ENCODE assay signal across 30 cellular contexts in the genomic region with DNA sequence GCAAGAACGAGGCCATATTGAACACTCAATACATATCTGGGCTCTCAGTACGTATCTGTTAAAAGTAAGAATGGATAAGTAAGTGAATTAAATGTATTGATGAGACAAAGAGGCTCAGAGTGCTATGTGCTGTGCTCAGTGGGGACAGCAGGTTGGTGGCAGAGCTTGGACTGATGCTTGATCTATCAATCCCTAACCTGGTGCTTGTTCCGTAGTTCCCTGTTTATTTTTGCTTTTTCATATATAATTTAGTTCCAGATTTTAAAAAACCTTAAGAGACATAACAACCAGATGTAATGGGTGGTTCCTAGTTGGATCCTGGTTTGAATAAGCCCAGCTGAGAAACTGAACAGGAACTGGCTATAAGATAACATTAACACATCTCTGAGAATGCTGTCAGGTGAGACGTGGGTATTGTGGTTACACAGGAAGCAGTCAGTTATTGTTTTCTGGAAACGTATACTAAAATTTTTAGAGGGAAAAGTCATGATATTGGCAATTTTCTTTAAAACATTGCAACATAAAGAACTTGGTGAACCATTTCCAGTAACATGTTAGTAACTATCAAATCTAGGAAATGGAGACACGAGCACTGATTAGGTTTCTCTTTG.
DNase-seq lines count a peak whose midpoint lies in the region; ATAC-seq, FAIRE-seq and TF ChIP-seq lines count a peak whose summit lies in the region.
"Had no signal": no experiment of that assay in that cellular context is flagged by ENCODE, and none has a peak within 500 bp of the region (broad histone marks: within the 10 kb centered on the region; RNA-seq: fewer than 3 reads in every experiment).

No MANE protein-coding gene starts in this region.

- H3K79me1 ChIP-seq in trophoblast cell (ENCODE audit: low read length): no peaks in the 10 kb centered on the region

- H3K4ac ChIP-seq in trophoblast cell (ENCODE audit: low read depth, low read length): no peak overlapping the region

- no peak for FAIRE-seq in GM12878 (lab: Jason Lieb, UNC)
- FAIRE-seq: A204.1, GM18507, HTR-8/SVneo had no signal

- RAD21 ChIA-PET in GM12878 (lab: Charles Lee; ENCODE audit: unreplicated experiment): interaction anchor here (1.4 kb wide), 1 partner anchor 68 kb away, joined by 3 read pairs; no protein-coding TSS in a partner anchor

- H3K79me2 ChIP-seq in OCI-LY3 (ENCODE audit: low read length) (no peaks in the 10 kb centered on the region), GM12878 (ENCODE audit: control insufficient read depth, insufficient read depth, low read length) (no peaks in the 10 kb centered on the region), trophoblast cell (ENCODE audit: control insufficient read depth, insufficient read depth, low read length, poor library complexity) (no peaks in the 10 kb centered on the region)

- H3K18ac ChIP-seq in trophoblast cell (ENCODE audit: low read length): no peak overlapping the region

- POLR2A ChIA-PET in activated CD4-positive, alpha-beta memory T cell treated with anti-CD3 and anti-CD28 coated beads, Interleukin-2, amount 10 ng/mL, durations not matched to agents 7 days and 5 days (lab: Charles Lee): interaction anchor here (1.1 to 4.1 kb wide), 2 partner anchors 120 to 433 kb away, joined by 3 to 26 read pairs; a partner anchor contains a TSS
- POLR2A ChIA-PET in activated CD4-positive, alpha-beta memory T cell treated with anti-CD3 and anti-CD28 coated beads for 36 hours (lab: Charles Lee): interaction anchor here (1.0 kb wide), 1 partner anchor 118 kb away, joined by 5 read pairs; no protein-coding TSS in a partner anchor
- POLR2A ChIA-PET in CD4-positive, alpha-beta memory T cell (lab: Charles Lee; ENCODE audit: partially characterized antibody): no interaction called here
- POLR2A ChIA-PET in GM12878 (lab: Charles Lee): no interaction called here

- H3K4me1 ChIP-seq in CD4-positive, alpha-beta memory T cell (ENCODE audit: insufficient read depth, low read length): peaks cover 28% of the 10 kb centered on the region
- H3K4me1 ChIP-seq in OCI-LY3 (ENCODE audit: low read length) (peaks cover 95% of the 10 kb centered on the region), GM12878 (ENCODE audit: control insufficient read depth, insufficient read depth, low read length) (peaks cover 32% of the 10 kb centered on the region), trophoblast cell (ENCODE audit: control insufficient read depth in 1 of 2, insufficient read depth in 2 of 2, low read length in 2 of 2) (peaks cover 0 to 3% of the 10 kb centered on the region in 2 experiments)

- H2AFZ ChIP-seq in OCI-LY3 (ENCODE audit: low read depth, low read length) (no peak overlapping the region), GM12878 (ENCODE audit: control insufficient read depth, low read depth, low read length) (no peak overlapping the region), trophoblast cell (ENCODE audit: insufficient read depth, low read length, poor library complexity) (no peak overlapping the region)
- H2AFZ ChIP-seq: GM23338 had no signal

- no peak overlapping the region for H4K12ac ChIP-seq in trophoblast cell (ENCODE audit: low read depth, low read length)

- no peak overlapping the region for H4K91ac ChIP-seq in trophoblast cell (ENCODE audit: low read depth, low read length)

- TF ChIP-seq RAD21 in GM12878 (IDR thresholded peaks at IDR 0.05; ENCODE audit: insufficient read depth, low read depth, low read length): no peak

- DNase-seq in activated CD4-positive, alpha-beta memory T cell treated with anti-CD3 and anti-CD28 coated beads, Interleukin-2, amount 10 ng/mL, durations not matched to agents 7 days and 5 days: no peak
- no peak for DNase-seq in activated CD4-positive, alpha-beta memory T cell treated with anti-CD3 and anti-CD28 coated beads for 36 hours
- no peak for DNase-seq in CD4-positive, alpha-beta memory T cell
- DNase-seq in GM12878 (ENCODE audit: low read depth, low spot score) (no peak), Calu3 (no peak), trophoblast cell (no peak), omental fat pad (ENCODE audit: low spot score) (no peak)
- DNase-seq: AML-193; CD8-positive, alpha-beta memory T cell; DMS153; DND-41; H9; KBM-7; NCI-H1048; NCI-H1417; NCI-H1694; NCI-H2029 treated with DMSO at 0.1 percent for 48 hours; NCI-H446 treated with DMSO at 0.1 percent for 48 hours; NCI-H526; NCI-H82; NK-92 treated with Interleukin-12 subunit alpha and Interleukin-12 subunit beta, amount 100 ng/mL, for 24 hours; SHP77 had no signal

- H3K4me3 ChIP-seq in CD4-positive, alpha-beta memory T cell (ENCODE audit: low read length in 2 of 2): no peak overlapping the region
- peak overlapping the region; percentile 69 for H3K4me3 ChIP-seq in OCI-LY3 (ENCODE audit: low read length)
- no peak overlapping the region for H3K4me3 ChIP-seq in GM12878
- no peak overlapping the region for H3K4me3 ChIP-seq in trophoblast cell (ENCODE audit: low read depth, low read length)
- H3K4me3 ChIP-seq: BLaER1 treated with 17β-estradiol and CSF1 and Interleukin-3, amounts not matched to agents 10 nM and 100 nM; GM23338 had no signal

- H3K23ac ChIP-seq in trophoblast cell (ENCODE audit: low read length): no peak overlapping the region

- no peak overlapping the region for H2AK5ac ChIP-seq in trophoblast cell (ENCODE audit: low read length)

- H3K9me3 ChIP-seq in CD4-positive, alpha-beta memory T cell (ENCODE audit: control insufficient read depth in 1 of 2, low read length in 2 of 2): no peaks in the 10 kb centered on the region
- H3K9me3 ChIP-seq in OCI-LY3 (ENCODE audit: insufficient read depth, low read length) (no peaks in the 10 kb centered on the region), GM12878 (replicated peaks; ENCODE audit: control insufficient read depth, insufficient read depth, low read length) (no peaks in the 10 kb centered on the region), trophoblast cell (ENCODE audit: insufficient read depth, low read depth, low read length) (no peaks in the 10 kb centered on the region)
- H3K9me3 ChIP-seq: BLaER1 treated with 17β-estradiol and CSF1 and Interleukin-3, amounts not matched to agents 10 nM and 100 nM had no signal

- no peaks in the 10 kb centered on the region for H3K9me3 Mint-ChIP-seq in activated CD4-positive, alpha-beta memory T cell treated with anti-CD3 and anti-CD28 coated beads, Interleukin-2, amount 10 ng/mL, durations not matched to agents 7 days and 5 days
- H3K9me3 Mint-ChIP-seq in activated CD4-positive, alpha-beta memory T cell treated with anti-CD3 and anti-CD28 coated beads for 36 hours: no peaks in the 10 kb centered on the region
- H3K9me3 Mint-ChIP-seq in CD4-positive, alpha-beta memory T cell: peaks cover 0 to 4% (median 0%) of the 10 kb centered on the region in 8 donors
- H3K9me3 Mint-ChIP-seq in Calu3 (ENCODE audit: low read depth, unreplicated experiment): no peaks in the 10 kb centered on the region
- H3K9me3 Mint-ChIP-seq: CD8-positive, alpha-beta memory T cell; GM23338; H9 had no signal

- BruUV-seq in GM12878 (replicated peaks; lab: Mats Ljungman, UMichigan) (no TSS peak), Calu3 (replicated peaks; lab: Mats Ljungman, UMichigan) (no TSS peak)

- H2BK120ac ChIP-seq in trophoblast cell (ENCODE audit: insufficient read depth, low read length, poor library complexity): no peak overlapping the region

- in situ Hi-C loops in GM12878 (cut with MboI): no loop called here

- H4K20me1 ChIP-seq in OCI-LY3 (ENCODE audit: insufficient read depth, low read length): no peaks in the 10 kb centered on the region
- H4K20me1 ChIP-seq in GM12878 (ENCODE audit: control insufficient read depth, insufficient read depth): no peaks in the 10 kb centered on the region
- H4K20me1 ChIP-seq: BLaER1 treated with 17β-estradiol and CSF1 and Interleukin-3, amounts not matched to agents 10 nM and 100 nM had no signal

- SMC1A ChIA-PET in GM12878 (lab: Charles Lee; ENCODE audit: uncharacterized antibody, unreplicated experiment): no interaction called here

- peak overlapping the region; percentile 34 for H3K27ac Mint-ChIP-seq in activated CD4-positive, alpha-beta memory T cell treated with anti-CD3 and anti-CD28 coated beads, Interleukin-2, amount 10 ng/mL, durations not matched to agents 7 days and 5 days
- no peak overlapping the region for H3K27ac Mint-ChIP-seq in activated CD4-positive, alpha-beta memory T cell treated with anti-CD3 and anti-CD28 coated beads for 36 hours
- peak overlapping the region in 4 of 7 donors; percentile 8 to 59 (median 50) for H3K27ac Mint-ChIP-seq in CD4-positive, alpha-beta memory T cell
- H3K27ac Mint-ChIP-seq in Calu3 (ENCODE audit: unreplicated experiment): no peak overlapping the region
- H3K27ac Mint-ChIP-seq: GM23338, H9 had no signal

- H3K27ac ChIP-seq in CD4-positive, alpha-beta memory T cell (ENCODE audit: low read depth, low read length): no peak overlapping the region
- peak overlapping the region; percentile 96 for H3K27ac ChIP-seq in OCI-LY3 (ENCODE audit: low read length)
- H3K27ac ChIP-seq in GM12878 (ENCODE audit: control insufficient read depth, insufficient read depth): no peak overlapping the region
- no peak overlapping the region for H3K27ac ChIP-seq in trophoblast cell (ENCODE audit: low read depth, low read length)
- H3K27ac ChIP-seq: BLaER1 treated with 17β-estradiol and CSF1 and Interleukin-3, amounts not matched to agents 10 nM and 100 nM; RWPE1 had no signal

- no peak for TF ChIP-seq POLR2A in GM12878 (IDR thresholded peaks at IDR 0.05; ENCODE audit: low read depth, low read length)

- no peak for TF ChIP-seq CTCF in OCI-LY3 (IDR thresholded peaks at IDR 0.05; ENCODE audit: low read depth, low read length)
- TF ChIP-seq CTCF in GM12878 (IDR thresholded peaks at IDR 0.05 in 2 of 3, conservative IDR thresholded peaks at IDR 0.05 in 1 of 3; ENCODE audit: control insufficient read depth in 2 of 3, extremely low read depth in 1 of 3, insufficient read depth in 1 of 3, low read depth in 3 of 3, low read length in 3 of 3): no peak
- no peak for TF ChIP-seq CTCF in Calu3 (IDR thresholded peaks at IDR 0.05; ENCODE audit: unreplicated experiment)
- no peak for TF ChIP-seq CTCF in omental fat pad (IDR thresholded peaks at IDR 0.05)

- peak overlapping the region; percentile 88 for H3K9ac ChIP-seq in OCI-LY3 (ENCODE audit: low read length)
- H3K9ac ChIP-seq in GM12878 (ENCODE audit: control insufficient read depth, insufficient read depth, low read length): no peak overlapping the region
- no peak overlapping the region for H3K9ac ChIP-seq in trophoblast cell (ENCODE audit: low read length)
- H3K9ac ChIP-seq: BLaER1 treated with 17β-estradiol and CSF1 and Interleukin-3, amounts not matched to agents 10 nM and 100 nM had no signal

- H3K36me3 ChIP-seq in CD4-positive, alpha-beta memory T cell (ENCODE audit: insufficient read depth, low read length): no peaks in the 10 kb centered on the region
- no peaks in the 10 kb centered on the region for H3K36me3 ChIP-seq in OCI-LY3 (replicated peaks; ENCODE audit: low read depth, low read length)
- no peaks in the 10 kb centered on the region for H3K36me3 ChIP-seq in GM12878 (ENCODE audit: control insufficient read depth in 2 of 2, insufficient read depth in 2 of 2, low read length in 1 of 2)
- H3K36me3 ChIP-seq in trophoblast cell (ENCODE audit: control insufficient read depth in 1 of 2, insufficient read depth in 2 of 2, low read length in 2 of 2): no peaks in the 10 kb centered on the region
- H3K36me3 ChIP-seq: BLaER1 treated with 17β-estradiol and CSF1 and Interleukin-3, amounts not matched to agents 10 nM and 100 nM had no signal

- intact Hi-C loops in activated CD4-positive, alpha-beta memory T cell treated with anti-CD3 and anti-CD28 coated beads for 36 hours (cut with micrococcal nuclease): loop anchor here (5.0 to 10.0 kb wide), 3 partner anchors 322 to 1940 kb away; a partner anchor contains a TSS
- intact Hi-C loops in CD4-positive, alpha-beta memory T cell (cut with micrococcal nuclease): loop anchor here (5.0 kb wide), 1 partner anchor 117 kb away; no protein-coding TSS in a partner anchor
- intact Hi-C loops in GM12878 (cut with micrococcal nuclease; ENCODE audit: unreplicated experiment) (loop anchor here (5.0 kb wide), 3 partner anchors 203 to 397 kb away; no protein-coding TSS in a partner anchor), Calu3 (cut with micrococcal nuclease; ENCODE audit: unreplicated experiment) (loop anchor here (5.0 kb wide), 2 partner anchors 117 to 203 kb away; no protein-coding TSS in a partner anchor)

- peaks cover 83% of the 10 kb centered on the region for H3K4me1 Mint-ChIP-seq in activated CD4-positive, alpha-beta memory T cell treated with anti-CD3 and anti-CD28 coated beads, Interleukin-2, amount 10 ng/mL, durations not matched to agents 7 days and 5 days
- H3K4me1 Mint-ChIP-seq in activated CD4-positive, alpha-beta memory T cell treated with anti-CD3 and anti-CD28 coated beads for 36 hours (ENCODE audit: low read depth): peaks cover 76% of the 10 kb centered on the region
- H3K4me1 Mint-ChIP-seq in CD4-positive, alpha-beta memory T cell: peaks cover 21 to 49% (median 35%) of the 10 kb centered on the region in 4 donors
- H3K4me1 Mint-ChIP-seq in Calu3 (ENCODE audit: low read depth, unreplicated experiment): peaks cover 24% of the 10 kb centered on the region

- H3K27me3 Mint-ChIP-seq in activated CD4-positive, alpha-beta memory T cell treated with anti-CD3 and anti-CD28 coated beads, Interleukin-2, amount 10 ng/mL, durations not matched to agents 7 days and 5 days: no peaks in the 10 kb centered on the region
- peaks cover 1% of the 10 kb centered on the region for H3K27me3 Mint-ChIP-seq in activated CD4-positive, alpha-beta memory T cell treated with anti-CD3 and anti-CD28 coated beads for 36 hours
- no peaks in the 10 kb centered on the region for H3K27me3 Mint-ChIP-seq in CD4-positive, alpha-beta memory T cell
- H3K27me3 Mint-ChIP-seq in Calu3 (ENCODE audit: unreplicated experiment): no peaks in the 10 kb centered on the region

- H3K4me2 ChIP-seq in OCI-LY3 (ENCODE audit: low read length) (peak overlapping the region; percentile 90), GM12878 (ENCODE audit: control insufficient read depth, insufficient read depth) (no peak overlapping the region), trophoblast cell (ENCODE audit: low read length) (no peak overlapping the region)
- H3K4me2 ChIP-seq: BLaER1 treated with 17β-estradiol and CSF1 and Interleukin-3, amounts not matched to agents 10 nM and 100 nM; GM23338 had no signal

- no peaks in the 10 kb centered on the region for H3K27me3 ChIP-seq in CD4-positive, alpha-beta memory T cell (ENCODE audit: insufficient read depth, low read length)
- H3K27me3 ChIP-seq in OCI-LY3 (ENCODE audit: low read depth, low read length): no peaks in the 10 kb centered on the region
- no peaks in the 10 kb centered on the region for H3K27me3 ChIP-seq in GM12878 (replicated peaks in 1 of 2; ENCODE audit: control insufficient read depth in 2 of 2, insufficient read depth in 2 of 2, low read length in 1 of 2)
- peaks cover 4% of the 10 kb centered on the region for H3K27me3 ChIP-seq in trophoblast cell (ENCODE audit: insufficient read depth, low read length)
- H3K27me3 ChIP-seq: BLaER1 treated with 17β-estradiol and CSF1 and Interleukin-3, amounts not matched to agents 10 nM and 100 nM had no signal

- TF ChIP-seq EP300 in GM12878 (IDR thresholded peaks at IDR 0.05; ENCODE audit: borderline replicate concordance in 1 of 2, control insufficient read depth in 1 of 2, low read depth in 2 of 2, low read length in 2 of 2): no peak

- H3K14ac ChIP-seq in trophoblast cell (ENCODE audit: low read length): no peak overlapping the region

- no peak overlapping the region for H4K8ac ChIP-seq in trophoblast cell (ENCODE audit: low read depth, low read length)

- no peak overlapping the region for H2BK12ac ChIP-seq in trophoblast cell (ENCODE audit: low read length)

- ATAC-seq in GM12878: no peak
- no peak for ATAC-seq in omental fat pad (ENCODE audit: low FRiP score)
- ATAC-seq: GM23338, Panc1 had no signal

- CTCF ChIA-PET in activated CD4-positive, alpha-beta memory T cell treated with anti-CD3 and anti-CD28 coated beads, Interleukin-2, amount 10 ng/mL, durations not matched to agents 7 days and 5 days (lab: Charles Lee): interaction anchor here (1.2 kb wide), 1 partner anchor 118 kb away, joined by 4 read pairs; no protein-coding TSS in a partner anchor
- CTCF ChIA-PET in activated CD4-positive, alpha-beta memory T cell treated with anti-CD3 and anti-CD28 coated beads for 36 hours (lab: Charles Lee): interaction anchor here (1.3 to 1.7 kb wide), 3 partner anchors 10 to 202 kb away, joined by 3 to 8 read pairs (median 4); no protein-coding TSS in a partner anchor
- CTCF ChIA-PET in CD4-positive, alpha-beta memory T cell (lab: Charles Lee; ENCODE audit: partially characterized antibody): interaction anchor here (1.5 to 5.9 kb wide), 3 partner anchors 16 to 208 kb away, joined by 3 to 59 read pairs (median 5); no protein-coding TSS in a partner anchor
- CTCF ChIA-PET in GM12878 (lab: Yijun Ruan, JAX): interaction anchor here (1.0 to 1.1 kb wide), 2 partner anchors 8 to 208 kb away, joined by 3 to 4 read pairs; no protein-coding TSS in a partner anchor
- CTCF ChIA-PET in Calu3 (lab: Charles Lee): no interaction called here

- WGBS in GM12878 (ENCODE audit: insufficient coverage, insufficient replicate concordance, low lambda C conversion rate, missing lambda C conversion rate): 45% methylated on average over 6 of the region's 6 CpGs
- WGBS in trophoblast cell (ENCODE audit: extremely low coverage, insufficient coverage, insufficient read length): no CpG with 5 or more reads among the region's 6 CpGs

- peaks cover 2% of the 10 kb centered on the region for H3K36me3 Mint-ChIP-seq in activated CD4-positive, alpha-beta memory T cell treated with anti-CD3 and anti-CD28 coated beads, Interleukin-2, amount 10 ng/mL, durations not matched to agents 7 days and 5 days (ENCODE audit: low read depth)
- H3K36me3 Mint-ChIP-seq in activated CD4-positive, alpha-beta memory T cell treated with anti-CD3 and anti-CD28 coated beads for 36 hours: no peaks in the 10 kb centered on the region
- peaks cover 0 to 6% of the 10 kb centered on the region in 2 donors for H3K36me3 Mint-ChIP-seq in CD4-positive, alpha-beta memory T cell
- peaks cover 12% of the 10 kb centered on the region for H3K36me3 Mint-ChIP-seq in Calu3 (ENCODE audit: insufficient read depth, unreplicated experiment)

- no peak overlapping the region for H3K4me3 Mint-ChIP-seq in activated CD4-positive, alpha-beta memory T cell treated with anti-CD3 and anti-CD28 coated beads, Interleukin-2, amount 10 ng/mL, durations not matched to agents 7 days and 5 days
- no peak overlapping the region for H3K4me3 Mint-ChIP-seq in activated CD4-positive, alpha-beta memory T cell treated with anti-CD3 and anti-CD28 coated beads for 36 hours
- peak overlapping the region in 1 of 8 donors; percentile 13 for H3K4me3 Mint-ChIP-seq in CD4-positive, alpha-beta memory T cell
- no peak overlapping the region for H3K4me3 Mint-ChIP-seq in Calu3 (ENCODE audit: low read depth, unreplicated experiment)
- H3K4me3 Mint-ChIP-seq: GM23338, H9 had no signal

- H2BK5ac ChIP-seq in trophoblast cell (ENCODE audit: low read depth, low read length, poor library complexity): no peak overlapping the region

Comparison
In these comparisons a context has a peak if more than half of its experiments do, and no peak if none do; other contexts are left out.
1. H3K27ac Mint-ChIP-seq: peak in activated CD4-positive, alpha-beta memory T cell treated with anti-CD3 and anti-CD28 coated beads, Interleukin-2, amount 10 ng/mL, durations not matched to agents 7 days and 5 days (single experiment) and CD4-positive, alpha-beta memory T cell (4 of 7); none in activated CD4-positive, alpha-beta memory T cell treated with anti-CD3 and anti-CD28 coated beads for 36 hours (single experiment) and Calu3 (single experiment).
2. POLR2A ChIA-PET loops: an anchor here in activated CD4-positive, alpha-beta memory T cell treated with anti-CD3 and anti-CD28 coated beads, Interleukin-2, amount 10 ng/mL, durations not matched to agents 7 days and 5 days (1.1 to 4.1 kb wide) and activated CD4-positive, alpha-beta memory T cell treated with anti-CD3 and anti-CD28 coated beads for 36 hours (1.0 kb wide); none called in CD4-positive, alpha-beta memory T cell and GM12878.